Comparison of ENCODE assay signal across 8 cellular contexts in genomic region chr9:36136894-36137391, GRCh38.
DNase-seq lines count a peak whose midpoint lies in the region; ATAC-seq lines count a peak whose summit lies in the region.

No MANE protein-coding gene starts in this region.

- H3K9me3 ChIP-seq in effector memory CD4-positive, alpha-beta T cell (ENCODE audit: control insufficient read depth, low read length) = no peaks in the 10 kb centered on the region
- H3K9me3 ChIP-seq in muscle layer of duodenum (ENCODE audit: control insufficient read depth in 1 of 2, low read length in 2 of 2) = no peaks in the 10 kb centered on the region

- peak overlapping the region; percentile 80 for H3K27ac ChIP-seq in effector memory CD4-positive, alpha-beta T cell (ENCODE audit: insufficient read depth, low read length, poor library complexity, severe bottlenecking)
- peak overlapping the region; percentile 83 for H3K27ac ChIP-seq in muscle layer of duodenum (ENCODE audit: low read length)

- peaks cover 53% of the 10 kb centered on the region for H3K4me1 ChIP-seq in effector memory CD4-positive, alpha-beta T cell (ENCODE audit: control insufficient read depth, insufficient read depth, low read length, poor library complexity, severe bottlenecking)
- H3K4me1 ChIP-seq in muscle layer of duodenum (ENCODE audit: control insufficient read depth in 1 of 2, insufficient read depth in 2 of 2, low read length in 2 of 2) = peaks cover 25 to 49% of the 10 kb centered on the region in 2 donors

- H3K27me3 ChIP-seq in effector memory CD4-positive, alpha-beta T cell (replicated peaks; ENCODE audit: control insufficient read depth, insufficient read depth, low read length, poor library complexity, severe bottlenecking) = no peaks in the 10 kb centered on the region
- H3K27me3 ChIP-seq in muscle layer of duodenum (ENCODE audit: low read depth, low read length) = no peaks in the 10 kb centered on the region

- peak; percentile 12 for ATAC-seq in GM21786 (IDR thresholded peaks at IDR 0.05; ENCODE audit: unreplicated experiment)

- DNase-seq in ELF-1 (ENCODE audit: low read depth, low spot score) = peak; percentile 54
- peak; percentile 32 for DNase-seq in NCI-H69 (lab: John Stamatoyannopoulos, UW)
- DNase-seq in effector memory CD4-positive, alpha-beta T cell = no peak
- no peak for DNase-seq in SKM-1 treated with dmso at 0.1 percent for 144 hours (lab: John Stamatoyannopoulos, UW; ENCODE audit: unreplicated experiment)
- DNase-seq in NCI-H2081 treated with DMSO at 0.1 percent for 48 hours (lab: John Stamatoyannopoulos, UW) = no peak
- no peak for DNase-seq in cerebellar nuclear complex (lab: John Stamatoyannopoulos, UW)

- no peaks in the 10 kb centered on the region for H3K36me3 ChIP-seq in effector memory CD4-positive, alpha-beta T cell (ENCODE audit: control insufficient read depth, insufficient read depth, low read length)
- H3K36me3 ChIP-seq in muscle layer of duodenum (ENCODE audit: control insufficient read depth in 1 of 2, insufficient read depth in 2 of 2, low read length in 2 of 2) = no peaks in the 10 kb centered on the region

- H3K4me3 ChIP-seq in effector memory CD4-positive, alpha-beta T cell (ENCODE audit: insufficient read depth, low read depth, low read length, poor library complexity, severe bottlenecking) = peak overlapping the region; percentile 91
- H3K4me3 ChIP-seq in muscle layer of duodenum (ENCODE audit: low read depth in 1 of 2, low read length in 2 of 2) = peak overlapping the region; percentile 70 to 85

Comparison
In these comparisons a context has a peak if more than half of its experiments do, and no peak if none do; other contexts are left out.
1. DNase-seq: peak in ELF-1 (single experiment) and NCI-H69 (single experiment); none in effector memory CD4-positive, alpha-beta T cell (0 of 3), SKM-1 treated with dmso at 0.1 percent for 144 hours (single experiment), NCI-H2081 treated with DMSO at 0.1 percent for 48 hours (single experiment) and cerebellar nuclear complex (0 of 2).